1 cellular context compared by ENCODE assay signal in the genomic region with DNA sequence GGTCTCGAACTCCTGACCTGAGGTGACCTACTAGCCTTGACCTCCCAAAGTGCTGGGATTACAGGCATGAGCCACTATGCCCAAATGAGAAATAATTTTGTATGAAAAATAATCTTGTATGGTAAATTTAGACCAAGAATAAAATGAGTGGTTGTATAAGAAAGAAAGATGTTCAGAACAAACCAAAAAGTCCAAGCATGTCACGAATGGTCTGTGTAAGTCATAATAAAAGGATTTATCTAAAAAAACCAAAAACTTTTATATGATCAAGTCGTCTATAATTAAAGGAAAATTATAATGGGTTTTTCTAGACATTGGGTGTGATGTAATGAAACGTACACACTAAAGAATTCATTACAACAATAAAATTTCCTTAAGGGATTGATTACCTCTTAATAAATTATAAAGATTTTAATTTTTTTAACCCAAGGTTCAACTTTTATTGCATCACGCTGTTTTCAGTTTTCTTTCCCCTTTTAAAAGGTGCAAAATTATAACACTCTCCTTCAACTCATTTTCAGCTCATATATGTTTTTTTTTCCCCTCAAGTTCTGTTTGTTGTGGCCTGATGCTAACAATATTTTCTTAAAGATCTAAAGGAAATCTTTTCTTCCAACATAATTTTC.
TF ChIP-seq lines count a peak whose summit lies in the region.

No MANE protein-coding gene starts in this region.

TF ChIP-seq in HepG2, 621 proteins besides CTCF, POLR2A, EP300 and RAD21:
- TF ChIP-seq AKAP8 (CRISPR knock-in tag; IDR thresholded peaks at IDR 0.05) (no peak), ZNF724P (CRISPR knock-in tag; IDR thresholded peaks at IDR 0.05; ENCODE audit: borderline replicate concordance) (peak; percentile 96), NFKBIZ (CRISPR knock-in tag; IDR thresholded peaks at IDR 0.05) (no peak), SNRNP70 (IDR thresholded peaks at IDR 0.05; ENCODE audit: low read depth, low read length) (no peak), RXRA (CRISPR knock-in tag; IDR thresholded peaks at IDR 0.05) (no peak), CBX2 (IDR thresholded peaks at IDR 0.05; ENCODE audit: low read depth, low read length) (no peak), CBX2 (CRISPR knock-in tag; IDR thresholded peaks at IDR 0.05; ENCODE audit: low read depth) (no peak), SUZ12 (IDR thresholded peaks at IDR 0.05; ENCODE audit: low read depth, low read length) (no peak), SIX1 (CRISPR knock-in tag; IDR thresholded peaks at IDR 0.05; ENCODE audit: borderline replicate concordance) (no peak), PHF8 (CRISPR knock-in tag; IDR thresholded peaks at IDR 0.05) (no peak), GATAD1 (CRISPR knock-in tag; IDR thresholded peaks at IDR 0.05) (no peak), ZNF501 (CRISPR knock-in tag; IDR thresholded peaks at IDR 0.05) (no peak), ZFP36 (IDR thresholded peaks at IDR 0.05; ENCODE audit: borderline replicate concordance, low read depth, low read length, partially characterized antibody) (peak; percentile 93), CBFB (CRISPR knock-in tag; IDR thresholded peaks at IDR 0.05) (no peak), ZSCAN30 (CRISPR knock-in tag; IDR thresholded peaks at IDR 0.05) (no peak), TAF15 (IDR thresholded peaks at IDR 0.05; ENCODE audit: low read depth, low read length, poor library complexity, severe bottlenecking) (no peak), SYNCRIP (IDR thresholded peaks at IDR 0.05; ENCODE audit: insufficient read depth, low read depth, low read length) (no peak), HNRNPK (IDR thresholded peaks at IDR 0.05; ENCODE audit: low read depth, low read length, poor library complexity, severe bottlenecking) (no peak), MAF1 (CRISPR knock-in tag; IDR thresholded peaks at IDR 0.05; ENCODE audit: borderline replicate concordance) (no peak), SP4 (CRISPR knock-in tag; IDR thresholded peaks at IDR 0.05) (no peak)
- TF ChIP-seq, protein P1, sequence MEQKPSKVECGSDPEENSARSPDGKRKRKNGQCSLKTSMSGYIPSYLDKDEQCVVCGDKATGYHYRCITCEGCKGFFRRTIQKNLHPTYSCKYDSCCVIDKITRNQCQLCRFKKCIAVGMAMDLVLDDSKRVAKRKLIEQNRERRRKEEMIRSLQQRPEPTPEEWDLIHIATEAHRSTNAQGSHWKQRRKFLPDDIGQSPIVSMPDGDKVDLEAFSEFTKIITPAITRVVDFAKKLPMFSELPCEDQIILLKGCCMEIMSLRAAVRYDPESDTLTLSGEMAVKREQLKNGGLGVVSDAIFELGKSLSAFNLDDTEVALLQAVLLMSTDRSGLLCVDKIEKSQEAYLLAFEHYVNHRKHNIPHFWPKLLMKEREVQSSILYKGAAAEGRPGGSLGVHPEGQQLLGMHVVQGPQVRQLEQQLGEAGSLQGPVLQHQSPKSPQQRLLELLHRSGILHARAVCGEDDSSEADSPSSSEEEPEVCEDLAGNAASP (CRISPR knock-in tag; IDR thresholded peaks at IDR 0.05; ENCODE audit: borderline replicate concordance): no peak
- TF ChIP-seq, protein P2, sequence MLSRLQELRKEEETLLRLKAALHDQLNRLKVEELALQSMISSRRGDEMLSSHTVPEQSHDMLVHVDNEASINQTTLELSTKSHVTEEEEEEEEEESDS (CRISPR knock-in tag; IDR thresholded peaks at IDR 0.05; ENCODE audit: borderline replicate concordance): no peak
- TF ChIP-seq, protein P3, sequence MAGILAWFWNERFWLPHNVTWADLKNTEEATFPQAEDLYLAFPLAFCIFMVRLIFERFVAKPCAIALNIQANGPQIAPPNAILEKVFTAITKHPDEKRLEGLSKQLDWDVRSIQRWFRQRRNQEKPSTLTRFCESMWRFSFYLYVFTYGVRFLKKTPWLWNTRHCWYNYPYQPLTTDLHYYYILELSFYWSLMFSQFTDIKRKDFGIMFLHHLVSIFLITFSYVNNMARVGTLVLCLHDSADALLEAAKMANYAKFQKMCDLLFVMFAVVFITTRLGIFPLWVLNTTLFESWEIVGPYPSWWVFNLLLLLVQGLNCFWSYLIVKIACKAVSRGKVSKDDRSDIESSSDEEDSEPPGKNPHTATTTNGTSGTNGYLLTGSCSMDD (CRISPR knock-in tag; IDR thresholded peaks at IDR 0.05): no peak
- TF ChIP-seq, protein P4, sequence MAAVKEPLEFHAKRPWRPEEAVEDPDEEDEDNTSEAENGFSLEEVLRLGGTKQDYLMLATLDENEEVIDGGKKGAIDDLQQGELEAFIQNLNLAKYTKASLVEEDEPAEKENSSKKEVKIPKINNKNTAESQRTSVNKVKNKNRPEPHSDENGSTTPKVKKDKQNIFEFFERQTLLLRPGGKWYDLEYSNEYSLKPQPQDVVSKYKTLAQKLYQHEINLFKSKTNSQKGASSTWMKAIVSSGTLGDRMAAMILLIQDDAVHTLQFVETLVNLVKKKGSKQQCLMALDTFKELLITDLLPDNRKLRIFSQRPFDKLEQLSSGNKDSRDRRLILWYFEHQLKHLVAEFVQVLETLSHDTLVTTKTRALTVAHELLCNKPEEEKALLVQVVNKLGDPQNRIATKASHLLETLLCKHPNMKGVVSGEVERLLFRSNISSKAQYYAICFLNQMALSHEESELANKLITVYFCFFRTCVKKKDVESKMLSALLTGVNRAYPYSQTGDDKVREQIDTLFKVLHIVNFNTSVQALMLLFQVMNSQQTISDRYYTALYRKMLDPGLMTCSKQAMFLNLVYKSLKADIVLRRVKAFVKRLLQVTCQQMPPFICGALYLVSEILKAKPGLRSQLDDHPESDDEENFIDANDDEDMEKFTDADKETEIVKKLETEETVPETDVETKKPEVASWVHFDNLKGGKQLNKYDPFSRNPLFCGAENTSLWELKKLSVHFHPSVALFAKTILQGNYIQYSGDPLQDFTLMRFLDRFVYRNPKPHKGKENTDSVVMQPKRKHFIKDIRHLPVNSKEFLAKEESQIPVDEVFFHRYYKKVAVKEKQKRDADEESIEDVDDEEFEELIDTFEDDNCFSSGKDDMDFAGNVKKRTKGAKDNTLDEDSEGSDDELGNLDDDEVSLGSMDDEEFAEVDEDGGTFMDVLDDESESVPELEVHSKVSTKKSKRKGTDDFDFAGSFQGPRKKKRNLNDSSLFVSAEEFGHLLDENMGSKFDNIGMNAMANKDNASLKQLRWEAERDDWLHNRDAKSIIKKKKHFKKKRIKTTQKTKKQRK (IDR thresholded peaks at IDR 0.05; ENCODE audit: low read length): peak; percentile 39; the same call in 1 of the 2 replicates
- TF ChIP-seq, protein P5, sequence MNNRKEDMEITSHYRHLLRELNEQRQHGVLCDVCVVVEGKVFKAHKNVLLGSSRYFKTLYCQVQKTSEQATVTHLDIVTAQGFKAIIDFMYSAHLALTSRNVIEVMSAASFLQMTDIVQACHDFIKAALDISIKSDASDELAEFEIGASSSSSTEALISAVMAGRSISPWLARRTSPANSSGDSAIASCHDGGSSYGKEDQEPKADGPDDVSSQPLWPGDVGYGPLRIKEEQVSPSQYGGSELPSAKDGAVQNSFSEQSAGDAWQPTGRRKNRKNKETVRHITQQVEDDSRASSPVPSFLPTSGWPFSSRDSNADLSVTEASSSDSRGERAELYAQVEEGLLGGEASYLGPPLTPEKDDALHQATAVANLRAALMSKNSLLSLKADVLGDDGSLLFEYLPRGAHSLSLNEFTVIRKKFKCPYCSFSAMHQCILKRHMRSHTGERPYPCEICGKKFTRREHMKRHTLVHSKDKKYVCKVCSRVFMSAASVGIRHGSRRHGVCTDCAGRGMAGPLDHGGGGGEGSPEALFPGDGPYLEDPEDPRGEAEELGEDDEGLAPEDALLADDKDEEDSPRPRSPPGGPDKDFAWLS (CRISPR knock-in tag; IDR thresholded peaks at IDR 0.05; ENCODE audit: borderline replicate concordance): no peak
- TF ChIP-seq, protein P6, sequence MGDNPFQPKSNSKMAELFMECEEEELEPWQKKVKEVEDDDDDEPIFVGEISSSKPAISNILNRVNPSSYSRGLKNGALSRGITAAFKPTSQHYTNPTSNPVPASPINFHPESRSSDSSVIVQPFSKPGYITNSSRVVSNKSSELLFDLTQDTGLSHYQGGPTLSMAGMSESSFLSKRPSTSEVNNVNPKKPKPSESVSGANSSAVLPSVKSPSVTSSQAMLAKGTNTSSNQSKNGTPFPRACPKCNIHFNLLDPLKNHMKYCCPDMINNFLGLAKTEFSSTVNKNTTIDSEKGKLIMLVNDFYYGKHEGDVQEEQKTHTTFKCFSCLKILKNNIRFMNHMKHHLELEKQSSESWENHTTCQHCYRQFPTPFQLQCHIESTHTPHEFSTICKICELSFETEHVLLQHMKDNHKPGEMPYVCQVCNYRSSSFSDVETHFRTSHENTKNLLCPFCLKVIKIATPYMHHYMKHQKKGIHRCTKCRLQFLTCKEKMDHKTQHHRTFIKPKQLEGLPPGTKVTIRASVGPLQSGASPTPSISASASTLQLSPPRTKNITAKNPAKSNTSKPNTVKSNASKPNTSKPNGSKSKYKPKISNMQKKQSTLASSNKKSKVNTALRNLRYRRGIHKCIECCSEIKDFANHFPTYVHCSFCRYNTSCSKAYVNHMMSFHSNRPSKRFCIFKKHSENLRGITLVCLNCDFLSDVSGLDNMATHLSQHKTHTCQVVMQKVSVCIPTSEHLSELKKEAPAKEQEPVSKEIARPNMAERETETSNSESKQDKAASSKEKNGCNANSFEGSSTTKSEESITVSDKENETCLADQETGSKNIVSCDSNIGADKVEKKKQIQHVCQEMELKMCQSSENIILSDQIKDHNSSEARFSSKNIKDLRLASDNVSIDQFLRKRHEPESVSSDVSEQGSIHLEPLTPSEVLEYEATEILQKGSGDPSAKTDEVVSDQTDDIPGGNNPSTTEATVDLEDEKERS (CRISPR knock-in tag; IDR thresholded peaks at IDR 0.05): 0 out of 2 replicates have a peak, but pooled peaks have one; percentile 36
TF ChIP-seq in HepG2: peak in this region for 4.
